Comparison of ENCODE assay signal across 9 cellular contexts in genomic region chr14:92568621-92569479, GRCh38. TPM values are rescaled to one million over a fixed set of nuclear protein-coding genes. Genes with fewer than 3 reads are reported as not detected.
DNase-seq lines count a peak whose midpoint lies in the region; ATAC-seq and TF ChIP-seq lines count a peak whose summit lies in the region.
"Had no signal": no experiment of that assay in that cellular context is flagged by ENCODE, and none has a peak within 500 bp of the region (broad histone marks: within the 10 kb centered on the region; RNA-seq: fewer than 3 reads in every experiment).

No MANE protein-coding gene starts in this region.

- peaks cover 0 to 12% (median 0%) of the 10 kb centered on the region in 3 donors for H3K36me3 ChIP-seq in Peyer's patch
- peaks cover 7 to 19% of the 10 kb centered on the region in 2 experiments for H3K36me3 ChIP-seq in trophoblast cell (ENCODE audit: control insufficient read depth in 1 of 2, insufficient read depth in 2 of 2, low read length in 2 of 2)

- ATAC-seq in GM19023 (IDR thresholded peaks at IDR 0.05; ENCODE audit: unreplicated experiment), result peak; percentile 80
- peak; percentile 73 for ATAC-seq in GM21825 (IDR thresholded peaks at IDR 0.05; ENCODE audit: unreplicated experiment)

- H3K4me3 ChIP-seq in Peyer's patch (no peak overlapping the region), trophoblast cell (ENCODE audit: low read depth, low read length) (peak overlapping the region; percentile 29)

- H4K8ac ChIP-seq in trophoblast cell (ENCODE audit: low read depth, low read length), result no peak overlapping the region

- no peak overlapping the region for H2AFZ ChIP-seq in trophoblast cell (ENCODE audit: insufficient read depth, low read length, poor library complexity)

- no peak for TF ChIP-seq POLR2A in Peyer's patch (IDR thresholded peaks at IDR 0.05)

- DNase-seq in Peyer's patch (peak in 2 of 3 donors; percentile 65 to 68), trophoblast cell (no peak), NCI-H2029 (lab: John Stamatoyannopoulos, UW) (no peak), AG08396 (ENCODE audit: low spot score) (no peak), NCI-H345 treated with DMSO at 0.1 percent for 48 hours (lab: John Stamatoyannopoulos, UW; ENCODE audit: unreplicated experiment) (no peak), SHP77 treated with DMSO at 0.1 percent for 48 hours (lab: John Stamatoyannopoulos, UW) (no peak)

- no peak overlapping the region for H4K12ac ChIP-seq in trophoblast cell (ENCODE audit: low read depth, low read length)

- peak overlapping the region; percentile 26 for H2BK5ac ChIP-seq in trophoblast cell (ENCODE audit: low read depth, low read length, poor library complexity)

- H3K4me2 ChIP-seq in trophoblast cell (ENCODE audit: low read length), result no peak overlapping the region

- H3K27ac ChIP-seq in Peyer's patch (peak overlapping the region; percentile 8 to 68 (median 42)), trophoblast cell (ENCODE audit: low read depth, low read length) (peak overlapping the region; percentile 24)
- H3K27ac ChIP-seq: VCaP had no signal

- no peaks in the 10 kb centered on the region for H3K27me3 ChIP-seq in Peyer's patch
- H3K27me3 ChIP-seq in trophoblast cell (ENCODE audit: insufficient read depth, low read length), result no peaks in the 10 kb centered on the region

- no peak overlapping the region for H3K9ac ChIP-seq in trophoblast cell (ENCODE audit: low read length)

- no peak for TF ChIP-seq CTCF in Peyer's patch (IDR thresholded peaks at IDR 0.05)

- no peak overlapping the region for H2AK5ac ChIP-seq in trophoblast cell (ENCODE audit: low read length)

- no peak overlapping the region for H3K4ac ChIP-seq in trophoblast cell (ENCODE audit: low read depth, low read length)

- peaks cover 31% of the 10 kb centered on the region for H3K79me1 ChIP-seq in trophoblast cell (ENCODE audit: low read length)

- H3K9me3 ChIP-seq in Peyer's patch, result no peaks in the 10 kb centered on the region
- peaks cover 2% of the 10 kb centered on the region for H3K9me3 ChIP-seq in trophoblast cell (ENCODE audit: insufficient read depth, low read depth, low read length)

- no peak overlapping the region for H3K18ac ChIP-seq in trophoblast cell (ENCODE audit: low read length)

- no peak overlapping the region for H3K23ac ChIP-seq in trophoblast cell (ENCODE audit: low read length)

- WGBS in trophoblast cell (ENCODE audit: extremely low coverage, insufficient coverage, insufficient read length), result no CpG with 5 or more reads among the region's 16 CpGs

- no peaks in the 10 kb centered on the region for H3K79me2 ChIP-seq in trophoblast cell (ENCODE audit: control insufficient read depth, insufficient read depth, low read length, poor library complexity)

- H2BK120ac ChIP-seq in trophoblast cell (ENCODE audit: insufficient read depth, low read length, poor library complexity), result peak overlapping the region; percentile 10

- H2BK12ac ChIP-seq in trophoblast cell (ENCODE audit: low read length), result peak overlapping the region; percentile 12

- H3K4me1 ChIP-seq in Peyer's patch, result peaks cover 0 to 29% (median 2%) of the 10 kb centered on the region in 4 donors
- H3K4me1 ChIP-seq in trophoblast cell (ENCODE audit: control insufficient read depth in 1 of 2, insufficient read depth in 2 of 2, low read length in 2 of 2), result peaks cover 22 to 32% of the 10 kb centered on the region in 2 experiments

- H4K91ac ChIP-seq in trophoblast cell (ENCODE audit: low read depth, low read length), result peak overlapping the region; percentile 72

- peak overlapping the region; percentile 11 for H3K14ac ChIP-seq in trophoblast cell (ENCODE audit: low read length)

RNA-seq across cellular contexts. Expression of gene RIN3, which starts 55.3 kb away (rescaled TPM):
- total RNA-seq in Peyer's patch, result 10 to 100 TPM; 15.4 to 53.6 (median 39.7) TPM
- polyA plus RNA-seq in trophoblast cell (2013), result 34.8 and 36.0 TPM in 2 replicates

Comparison
In these comparisons a context has a peak if more than half of its experiments do, and no peak if none do; other contexts are left out.
1. DNase-seq: peak in Peyer's patch (2 of 3); none in trophoblast cell (0 of 2), NCI-H2029 (single experiment), AG08396 (single experiment), NCI-H345 treated with DMSO at 0.1 percent for 48 hours (single experiment) and SHP77 treated with DMSO at 0.1 percent for 48 hours (single experiment).